In the genomic region with DNA sequence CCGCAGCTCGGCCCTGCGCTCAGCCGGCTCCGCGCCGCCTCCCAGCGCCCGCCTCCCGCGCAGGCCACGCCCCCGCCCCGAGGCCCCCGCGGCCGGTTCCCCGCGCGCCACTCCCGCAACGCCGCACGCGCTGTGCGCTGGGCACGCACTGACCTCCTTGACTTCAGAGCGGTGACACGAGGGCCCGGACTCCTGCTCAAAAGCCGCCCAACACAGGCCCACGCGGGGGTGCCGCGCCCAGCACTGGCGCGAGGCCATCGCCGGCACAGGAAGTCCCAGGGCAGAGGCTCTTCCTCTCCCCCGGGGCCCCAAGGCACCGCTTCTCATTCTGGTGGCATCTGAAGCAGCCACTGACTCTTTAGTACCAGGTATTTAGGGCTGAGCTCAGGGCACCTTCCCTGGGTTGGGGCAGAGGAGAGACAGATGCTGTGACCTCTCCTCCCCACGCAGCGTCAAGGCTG, we compare ENCODE assay signal across 1 cellular context.
TF ChIP-seq lines count a peak whose summit lies in the region.

No MANE protein-coding gene starts in this region.

TF ChIP-seq in HepG2, 621 proteins besides CTCF, POLR2A, EP300 and RAD21 (continued from another document):
- TF ChIP-seq, protein P1, sequence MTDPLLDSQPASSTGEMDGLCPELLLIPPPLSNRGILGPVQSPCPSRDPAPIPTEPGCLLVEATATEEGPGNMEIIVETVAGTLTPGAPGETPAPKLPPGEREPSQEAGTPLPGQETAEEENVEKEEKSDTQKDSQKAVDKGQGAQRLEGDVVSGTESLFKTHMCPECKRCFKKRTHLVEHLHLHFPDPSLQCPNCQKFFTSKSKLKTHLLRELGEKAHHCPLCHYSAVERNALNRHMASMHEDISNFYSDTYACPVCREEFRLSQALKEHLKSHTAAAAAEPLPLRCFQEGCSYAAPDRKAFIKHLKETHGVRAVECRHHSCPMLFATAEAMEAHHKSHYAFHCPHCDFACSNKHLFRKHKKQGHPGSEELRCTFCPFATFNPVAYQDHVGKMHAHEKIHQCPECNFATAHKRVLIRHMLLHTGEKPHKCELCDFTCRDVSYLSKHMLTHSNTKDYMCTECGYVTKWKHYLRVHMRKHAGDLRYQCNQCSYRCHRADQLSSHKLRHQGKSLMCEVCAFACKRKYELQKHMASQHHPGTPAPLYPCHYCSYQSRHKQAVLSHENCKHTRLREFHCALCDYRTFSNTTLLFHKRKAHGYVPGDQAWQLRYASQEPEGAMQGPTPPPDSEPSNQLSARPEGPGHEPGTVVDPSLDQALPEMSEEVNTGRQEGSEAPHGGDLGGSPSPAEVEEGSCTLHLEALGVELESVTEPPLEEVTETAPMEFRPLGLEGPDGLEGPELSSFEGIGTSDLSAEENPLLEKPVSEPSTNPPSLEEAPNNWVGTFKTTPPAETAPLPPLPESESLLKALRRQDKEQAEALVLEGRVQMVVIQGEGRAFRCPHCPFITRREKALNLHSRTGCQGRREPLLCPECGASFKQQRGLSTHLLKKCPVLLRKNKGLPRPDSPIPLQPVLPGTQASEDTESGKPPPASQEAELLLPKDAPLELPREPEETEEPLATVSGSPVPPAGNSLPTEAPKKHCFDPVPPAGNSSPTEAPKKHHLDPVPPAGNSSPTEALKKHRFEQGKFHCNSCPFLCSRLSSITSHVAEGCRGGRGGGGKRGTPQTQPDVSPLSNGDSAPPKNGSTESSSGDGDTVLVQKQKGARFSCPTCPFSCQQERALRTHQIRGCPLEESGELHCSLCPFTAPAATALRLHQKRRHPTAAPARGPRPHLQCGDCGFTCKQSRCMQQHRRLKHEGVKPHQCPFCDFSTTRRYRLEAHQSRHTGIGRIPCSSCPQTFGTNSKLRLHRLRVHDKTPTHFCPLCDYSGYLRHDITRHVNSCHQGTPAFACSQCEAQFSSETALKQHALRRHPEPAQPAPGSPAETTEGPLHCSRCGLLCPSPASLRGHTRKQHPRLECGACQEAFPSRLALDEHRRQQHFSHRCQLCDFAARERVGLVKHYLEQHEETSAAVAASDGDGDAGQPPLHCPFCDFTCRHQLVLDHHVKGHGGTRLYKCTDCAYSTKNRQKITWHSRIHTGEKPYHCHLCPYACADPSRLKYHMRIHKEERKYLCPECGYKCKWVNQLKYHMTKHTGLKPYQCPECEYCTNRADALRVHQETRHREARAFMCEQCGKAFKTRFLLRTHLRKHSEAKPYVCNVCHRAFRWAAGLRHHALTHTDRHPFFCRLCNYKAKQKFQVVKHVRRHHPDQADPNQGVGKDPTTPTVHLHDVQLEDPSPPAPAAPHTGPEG (CRISPR knock-in tag; IDR thresholded peaks at IDR 0.05) = 0 out of 2 replicates have a peak, but pooled peaks have one; percentile 37
- peak; percentile 68; the same call in 1 of the 2 replicates for TF ChIP-seq ZNF772 (CRISPR knock-in tag; IDR thresholded peaks at IDR 0.05)
- TF ChIP-seq U2AF1 (optimal IDR thresholded peaks at IDR 0.05; ENCODE audit: low read depth, low read length) = no peak
- peak; percentile 71 for TF ChIP-seq GABPB1 (CRISPR knock-in tag; IDR thresholded peaks at IDR 0.05)
- TF ChIP-seq SMAD1 (CRISPR knock-in tag; IDR thresholded peaks at IDR 0.05; ENCODE audit: borderline replicate concordance, low read depth) = no peak
- TF ChIP-seq ATM (IDR thresholded peaks at IDR 0.05; ENCODE audit: borderline replicate concordance) = no peak
- TF ChIP-seq KLF15 (CRISPR knock-in tag; IDR thresholded peaks at IDR 0.05; ENCODE audit: borderline replicate concordance) = no peak
- TF ChIP-seq ZFP36 (IDR thresholded peaks at IDR 0.05; ENCODE audit: borderline replicate concordance, low read depth, low read length, partially characterized antibody) = no peak
- TF ChIP-seq FOXJ3 (CRISPR knock-in tag; IDR thresholded peaks at IDR 0.05; ENCODE audit: borderline replicate concordance) = no peak
- no peak for TF ChIP-seq ZNF570 (CRISPR knock-in tag; IDR thresholded peaks at IDR 0.05; ENCODE audit: borderline replicate concordance)
- TF ChIP-seq HNRNPLL (IDR thresholded peaks at IDR 0.05; ENCODE audit: low read depth, low read length, poor library complexity, severe bottlenecking) = peak; percentile 84
- TF ChIP-seq TBX2 (CRISPR knock-in tag; IDR thresholded peaks at IDR 0.05; ENCODE audit: borderline replicate concordance) = peak; percentile 47; the same call in 1 of the 2 replicates
- TF ChIP-seq XBP1 (CRISPR knock-in tag; IDR thresholded peaks at IDR 0.05) = no peak
- no peak for TF ChIP-seq ZNF75D (CRISPR knock-in tag; IDR thresholded peaks at IDR 0.05; ENCODE audit: borderline replicate concordance)
- peak; percentile 12; the same call in 1 of the 2 replicates for TF ChIP-seq SAP130 (CRISPR knock-in tag; IDR thresholded peaks at IDR 0.05; ENCODE audit: low read depth)
- TF ChIP-seq ZNF644 (CRISPR knock-in tag; IDR thresholded peaks at IDR 0.05; ENCODE audit: low read depth) = no peak
- TF ChIP-seq ZSCAN31 (CRISPR knock-in tag; IDR thresholded peaks at IDR 0.05; ENCODE audit: low read depth) = 0 out of 2 replicates have a peak, but pooled peaks have one; percentile 28
- TF ChIP-seq CBX5 (CRISPR knock-in tag; IDR thresholded peaks at IDR 0.05; ENCODE audit: borderline replicate concordance) = no peak
- TF ChIP-seq ONECUT2 (CRISPR knock-in tag; IDR thresholded peaks at IDR 0.05) = no peak
- TF ChIP-seq ZNF788 (CRISPR knock-in tag; IDR thresholded peaks at IDR 0.05; ENCODE audit: borderline replicate concordance) = 0 out of 2 replicates have a peak, but pooled peaks have one; percentile 19
- no peak for TF ChIP-seq ZC3H4 (CRISPR knock-in tag; IDR thresholded peaks at IDR 0.05; ENCODE audit: borderline replicate concordance)
- no peak for TF ChIP-seq HMG20A (CRISPR knock-in tag; IDR thresholded peaks at IDR 0.05; ENCODE audit: borderline replicate concordance)
- TF ChIP-seq, protein P2, sequence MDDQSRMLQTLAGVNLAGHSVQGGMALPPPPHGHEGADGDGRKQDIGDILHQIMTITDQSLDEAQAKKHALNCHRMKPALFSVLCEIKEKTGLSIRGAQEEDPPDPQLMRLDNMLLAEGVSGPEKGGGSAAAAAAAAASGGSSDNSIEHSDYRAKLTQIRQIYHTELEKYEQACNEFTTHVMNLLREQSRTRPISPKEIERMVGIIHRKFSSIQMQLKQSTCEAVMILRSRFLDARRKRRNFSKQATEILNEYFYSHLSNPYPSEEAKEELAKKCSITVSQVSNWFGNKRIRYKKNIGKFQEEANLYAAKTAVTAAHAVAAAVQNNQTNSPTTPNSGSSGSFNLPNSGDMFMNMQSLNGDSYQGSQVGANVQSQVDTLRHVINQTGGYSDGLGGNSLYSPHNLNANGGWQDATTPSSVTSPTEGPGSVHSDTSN (CRISPR knock-in tag; IDR thresholded peaks at IDR 0.05; ENCODE audit: borderline replicate concordance) = no peak
- TF ChIP-seq, protein P3, sequence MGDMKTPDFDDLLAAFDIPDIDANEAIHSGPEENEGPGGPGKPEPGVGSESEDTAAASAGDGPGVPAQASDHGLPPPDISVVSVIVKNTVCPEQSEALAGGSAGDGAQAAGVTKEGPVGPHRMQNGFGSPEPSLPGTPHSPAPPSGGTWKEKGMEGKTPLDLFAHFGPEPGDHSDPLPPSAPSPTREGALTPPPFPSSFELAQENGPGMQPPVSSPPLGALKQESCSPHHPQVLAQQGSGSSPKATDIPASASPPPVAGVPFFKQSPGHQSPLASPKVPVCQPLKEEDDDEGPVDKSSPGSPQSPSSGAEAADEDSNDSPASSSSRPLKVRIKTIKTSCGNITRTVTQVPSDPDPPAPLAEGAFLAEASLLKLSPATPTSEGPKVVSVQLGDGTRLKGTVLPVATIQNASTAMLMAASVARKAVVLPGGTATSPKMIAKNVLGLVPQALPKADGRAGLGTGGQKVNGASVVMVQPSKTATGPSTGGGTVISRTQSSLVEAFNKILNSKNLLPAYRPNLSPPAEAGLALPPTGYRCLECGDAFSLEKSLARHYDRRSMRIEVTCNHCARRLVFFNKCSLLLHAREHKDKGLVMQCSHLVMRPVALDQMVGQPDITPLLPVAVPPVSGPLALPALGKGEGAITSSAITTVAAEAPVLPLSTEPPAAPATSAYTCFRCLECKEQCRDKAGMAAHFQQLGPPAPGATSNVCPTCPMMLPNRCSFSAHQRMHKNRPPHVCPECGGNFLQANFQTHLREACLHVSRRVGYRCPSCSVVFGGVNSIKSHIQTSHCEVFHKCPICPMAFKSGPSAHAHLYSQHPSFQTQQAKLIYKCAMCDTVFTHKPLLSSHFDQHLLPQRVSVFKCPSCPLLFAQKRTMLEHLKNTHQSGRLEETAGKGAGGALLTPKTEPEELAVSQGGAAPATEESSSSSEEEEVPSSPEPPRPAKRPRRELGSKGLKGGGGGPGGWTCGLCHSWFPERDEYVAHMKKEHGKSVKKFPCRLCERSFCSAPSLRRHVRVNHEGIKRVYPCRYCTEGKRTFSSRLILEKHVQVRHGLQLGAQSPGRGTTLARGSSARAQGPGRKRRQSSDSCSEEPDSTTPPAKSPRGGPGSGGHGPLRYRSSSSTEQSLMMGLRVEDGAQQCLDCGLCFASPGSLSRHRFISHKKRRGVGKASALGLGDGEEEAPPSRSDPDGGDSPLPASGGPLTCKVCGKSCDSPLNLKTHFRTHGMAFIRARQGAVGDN (CRISPR knock-in tag; IDR thresholded peaks at IDR 0.05) = peak; percentile 74
- TF ChIP-seq TP53 (CRISPR knock-in tag; conservative IDR thresholded peaks at IDR 0.05) = no peak
- 0 out of 2 replicates have a peak, but pooled peaks have one; percentile 46 for TF ChIP-seq ZNF160 (CRISPR knock-in tag; IDR thresholded peaks at IDR 0.05)
- TF ChIP-seq ZNF124 (CRISPR knock-in tag; IDR thresholded peaks at IDR 0.05) = no peak
- TF ChIP-seq ZNF777 (CRISPR knock-in tag; IDR thresholded peaks at IDR 0.05) = peak; percentile 42; the same call in 1 of the 2 replicates
- TF ChIP-seq ATF7-NPFF (CRISPR knock-in tag; IDR thresholded peaks at IDR 0.05; ENCODE audit: low read depth) = 0 out of 2 replicates have a peak, but pooled peaks have one; percentile 38
- TF ChIP-seq, protein P4, sequence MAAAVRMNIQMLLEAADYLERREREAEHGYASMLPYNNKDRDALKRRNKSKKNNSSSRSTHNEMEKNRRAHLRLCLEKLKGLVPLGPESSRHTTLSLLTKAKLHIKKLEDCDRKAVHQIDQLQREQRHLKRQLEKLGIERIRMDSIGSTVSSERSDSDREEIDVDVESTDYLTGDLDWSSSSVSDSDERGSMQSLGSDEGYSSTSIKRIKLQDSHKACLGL (CRISPR knock-in tag; IDR thresholded peaks at IDR 0.05) = no peak
- no peak for TF ChIP-seq NKX3-1 (CRISPR knock-in tag; IDR thresholded peaks at IDR 0.05)
- TF ChIP-seq, protein P5, sequence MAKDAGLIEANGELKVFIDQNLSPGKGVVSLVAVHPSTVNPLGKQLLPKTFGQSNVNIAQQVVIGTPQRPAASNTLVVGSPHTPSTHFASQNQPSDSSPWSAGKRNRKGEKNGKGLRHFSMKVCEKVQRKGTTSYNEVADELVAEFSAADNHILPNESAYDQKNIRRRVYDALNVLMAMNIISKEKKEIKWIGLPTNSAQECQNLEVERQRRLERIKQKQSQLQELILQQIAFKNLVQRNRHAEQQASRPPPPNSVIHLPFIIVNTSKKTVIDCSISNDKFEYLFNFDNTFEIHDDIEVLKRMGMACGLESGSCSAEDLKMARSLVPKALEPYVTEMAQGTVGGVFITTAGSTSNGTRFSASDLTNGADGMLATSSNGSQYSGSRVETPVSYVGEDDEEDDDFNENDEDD (CRISPR knock-in tag; IDR thresholded peaks at IDR 0.05; ENCODE audit: borderline replicate concordance) = 0 out of 2 replicates have a peak, but pooled peaks have one; percentile 19
- TF ChIP-seq, protein P6, sequence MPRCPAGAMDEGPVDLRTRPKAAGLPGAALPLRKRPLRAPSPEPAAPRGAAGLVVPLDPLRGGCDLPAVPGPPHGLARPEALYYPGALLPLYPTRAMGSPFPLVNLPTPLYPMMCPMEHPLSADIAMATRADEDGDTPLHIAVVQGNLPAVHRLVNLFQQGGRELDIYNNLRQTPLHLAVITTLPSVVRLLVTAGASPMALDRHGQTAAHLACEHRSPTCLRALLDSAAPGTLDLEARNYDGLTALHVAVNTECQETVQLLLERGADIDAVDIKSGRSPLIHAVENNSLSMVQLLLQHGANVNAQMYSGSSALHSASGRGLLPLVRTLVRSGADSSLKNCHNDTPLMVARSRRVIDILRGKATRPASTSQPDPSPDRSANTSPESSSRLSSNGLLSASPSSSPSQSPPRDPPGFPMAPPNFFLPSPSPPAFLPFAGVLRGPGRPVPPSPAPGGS (CRISPR knock-in tag; IDR thresholded peaks at IDR 0.05) = no peak
- TF ChIP-seq HDAC2 (CRISPR knock-in tag; IDR thresholded peaks at IDR 0.05) = 0 out of 2 replicates have a peak, but pooled peaks have one; percentile 7
- peak; percentile 23 for TF ChIP-seq MED8 (CRISPR knock-in tag; IDR thresholded peaks at IDR 0.05; ENCODE audit: insufficient replicate concordance)
- no peak for TF ChIP-seq MAZ (IDR thresholded peaks at IDR 0.05; ENCODE audit: borderline replicate concordance, low read depth, low read length)
- no peak for TF ChIP-seq MAZ (CRISPR knock-in tag; IDR thresholded peaks at IDR 0.05; ENCODE audit: low read depth)
- peak; percentile 14; the same call in 1 of the 2 replicates for TF ChIP-seq ZNF768 (CRISPR knock-in tag; IDR thresholded peaks at IDR 0.05)
- TF ChIP-seq, protein P7, sequence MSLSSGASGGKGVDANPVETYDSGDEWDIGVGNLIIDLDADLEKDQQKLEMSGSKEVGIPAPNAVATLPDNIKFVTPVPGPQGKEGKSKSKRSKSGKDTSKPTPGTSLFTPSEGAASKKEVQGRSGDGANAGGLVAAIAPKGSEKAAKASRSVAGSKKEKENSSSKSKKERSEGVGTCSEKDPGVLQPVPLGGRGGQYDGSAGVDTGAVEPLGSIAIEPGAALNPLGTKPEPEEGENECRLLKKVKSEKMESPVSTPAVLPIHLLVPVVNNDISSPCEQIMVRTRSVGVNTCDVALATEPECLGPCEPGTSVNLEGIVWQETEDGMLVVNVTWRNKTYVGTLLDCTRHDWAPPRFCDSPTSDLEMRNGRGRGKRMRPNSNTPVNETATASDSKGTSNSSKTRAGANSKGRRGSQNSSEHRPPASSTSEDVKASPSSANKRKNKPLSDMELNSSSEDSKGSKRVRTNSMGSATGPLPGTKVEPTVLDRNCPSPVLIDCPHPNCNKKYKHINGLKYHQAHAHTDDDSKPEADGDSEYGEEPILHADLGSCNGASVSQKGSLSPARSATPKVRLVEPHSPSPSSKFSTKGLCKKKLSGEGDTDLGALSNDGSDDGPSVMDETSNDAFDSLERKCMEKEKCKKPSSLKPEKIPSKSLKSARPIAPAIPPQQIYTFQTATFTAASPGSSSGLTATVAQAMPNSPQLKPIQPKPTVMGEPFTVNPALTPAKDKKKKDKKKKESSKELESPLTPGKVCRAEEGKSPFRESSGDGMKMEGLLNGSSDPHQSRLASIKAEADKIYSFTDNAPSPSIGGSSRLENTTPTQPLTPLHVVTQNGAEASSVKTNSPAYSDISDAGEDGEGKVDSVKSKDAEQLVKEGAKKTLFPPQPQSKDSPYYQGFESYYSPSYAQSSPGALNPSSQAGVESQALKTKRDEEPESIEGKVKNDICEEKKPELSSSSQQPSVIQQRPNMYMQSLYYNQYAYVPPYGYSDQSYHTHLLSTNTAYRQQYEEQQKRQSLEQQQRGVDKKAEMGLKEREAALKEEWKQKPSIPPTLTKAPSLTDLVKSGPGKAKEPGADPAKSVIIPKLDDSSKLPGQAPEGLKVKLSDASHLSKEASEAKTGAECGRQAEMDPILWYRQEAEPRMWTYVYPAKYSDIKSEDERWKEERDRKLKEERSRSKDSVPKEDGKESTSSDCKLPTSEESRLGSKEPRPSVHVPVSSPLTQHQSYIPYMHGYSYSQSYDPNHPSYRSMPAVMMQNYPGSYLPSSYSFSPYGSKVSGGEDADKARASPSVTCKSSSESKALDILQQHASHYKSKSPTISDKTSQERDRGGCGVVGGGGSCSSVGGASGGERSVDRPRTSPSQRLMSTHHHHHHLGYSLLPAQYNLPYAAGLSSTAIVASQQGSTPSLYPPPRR (CRISPR knock-in tag; IDR thresholded peaks at IDR 0.05; ENCODE audit: borderline replicate concordance) = no peak
